In the genomic region with DNA sequence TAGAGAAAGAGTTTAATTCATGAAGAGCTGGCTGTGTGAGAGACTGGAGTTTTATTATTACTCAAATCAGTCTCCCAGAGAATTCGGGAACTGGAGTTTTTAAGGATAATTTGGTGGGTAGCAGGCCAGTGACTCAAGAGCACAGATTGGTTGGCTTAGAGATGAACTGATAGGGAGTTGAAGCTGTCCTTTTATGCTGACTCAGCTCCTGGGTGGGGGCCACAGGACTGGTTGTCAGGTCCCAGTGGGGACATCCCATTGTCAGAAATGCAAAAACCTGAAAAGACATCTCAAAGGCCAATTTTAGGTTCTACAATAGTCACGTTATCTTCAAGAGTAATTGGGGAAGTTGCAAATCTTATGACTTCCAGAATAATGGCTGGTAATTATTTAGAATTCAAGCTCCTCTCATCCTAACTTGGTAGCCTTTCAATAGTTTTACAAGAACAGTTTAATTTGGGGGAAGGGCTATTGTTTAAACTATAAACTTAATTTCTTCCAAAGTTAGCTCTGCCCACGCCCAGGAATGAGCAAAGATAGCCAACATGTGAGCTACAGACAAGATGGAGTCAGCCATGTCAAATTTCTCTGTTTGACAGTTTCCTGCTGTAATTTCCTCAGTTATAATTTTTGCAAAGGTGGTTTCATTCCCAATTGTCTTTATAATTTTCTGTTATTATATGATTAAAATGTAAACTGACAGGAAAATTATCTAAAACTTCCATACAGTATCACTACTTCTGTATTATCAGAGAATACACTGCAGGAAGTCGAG, we compare ENCODE assay signal across 25 cellular contexts.
DNase-seq lines count a peak whose midpoint lies in the region; ATAC-seq, FAIRE-seq and TF ChIP-seq lines count a peak whose summit lies in the region.
"Had no signal": no experiment of that assay in that cellular context is flagged by ENCODE, and none has a peak within 500 bp of the region (broad histone marks: within the 10 kb centered on the region; RNA-seq: fewer than 3 reads in every experiment).

No MANE protein-coding gene starts in this region.

- POLR2A ChIA-PET in IMR-90 (lab: Charles Lee; ENCODE audit: unreplicated experiment): no interaction called here
- POLR2A ChIA-PET in K562 (lab: Yijun Ruan, JAX): no interaction called here
- POLR2A ChIA-PET in activated CD4-positive, alpha-beta T cell treated with anti-CD3 and anti-CD28 coated beads, Interleukin-2, amount 10 ng/mL, durations not matched to agents 7 days and 5 days (lab: Charles Lee): no interaction called here

- dilution Hi-C loops in IMR-90 (cut with HindIII; ENCODE audit: low sequenced_read_pairs, unreplicated experiment): no loop called here

- H3K27me3 Mint-ChIP-seq in activated T-cell treated with anti-CD3 and anti-CD28 coated beads, Interleukin-2, amount 50 U/mL, for 72 hours (ENCODE audit: low read depth): no peaks in the 10 kb centered on the region
- no peaks in the 10 kb centered on the region for H3K27me3 Mint-ChIP-seq in activated CD4-positive, alpha-beta T cell treated with anti-CD3 and anti-CD28 coated beads, Interleukin-2, amount 10 ng/mL, durations not matched to agents 7 days and 5 days
- H3K27me3 Mint-ChIP-seq: CD4-positive, alpha-beta T cell; CD8-positive, alpha-beta memory T cell had no signal

- no peak overlapping the region for H3K18ac ChIP-seq in IMR-90 (ENCODE audit: low read depth, low read length)

- H3K4ac ChIP-seq in IMR-90 (ENCODE audit: low read depth, low read length): no peak overlapping the region

- peaks cover 6 to 7% of the 10 kb centered on the region in 2 donors for H3K36me3 Mint-ChIP-seq in activated T-cell treated with anti-CD3 and anti-CD28 coated beads, Interleukin-2, amount 50 U/mL, for 72 hours (ENCODE audit: insufficient read depth in 2 of 2)
- peaks cover 44% of the 10 kb centered on the region for H3K36me3 Mint-ChIP-seq in activated CD4-positive, alpha-beta T cell treated with anti-CD3 and anti-CD28 coated beads, Interleukin-2, amount 10 ng/mL, durations not matched to agents 7 days and 5 days (ENCODE audit: low read depth)
- H3K36me3 Mint-ChIP-seq: CD14-positive monocyte had no signal

- H3K4me3 ChIP-seq in IMR-90 (ENCODE audit: insufficient read depth, low read depth, low read length): no peak overlapping the region
- no peak overlapping the region for H3K4me3 ChIP-seq in K562
- H3K4me3 ChIP-seq in testis: no peak overlapping the region
- H3K4me3 ChIP-seq: BLaER1 treated with 17β-estradiol and CSF1 and Interleukin-3, amounts not matched to agents 10 nM and 100 nM; GM23338; HAP-1 had no signal

- no peak overlapping the region for H2BK15ac ChIP-seq in IMR-90 (ENCODE audit: low read depth, low read length)

- no TSS peak for BruUV-seq in IMR-90 (replicated peaks; lab: Mats Ljungman, UMichigan)
- no TSS peak for BruUV-seq in K562 (replicated peaks; lab: Mats Ljungman, UMichigan)

- H2AK5ac ChIP-seq in IMR-90 (ENCODE audit: low read depth, low read length): no peak overlapping the region

- no peak for TF ChIP-seq RAD21 in IMR-90 (IDR thresholded peaks at IDR 0.05; ENCODE audit: low read length)
- TF ChIP-seq RAD21 in K562 (CRISPR knock-in tag; conservative IDR thresholded peaks at IDR 0.05 in 1 of 2, IDR thresholded peaks at IDR 0.05 in 1 of 2): no peak

- H2BK20ac ChIP-seq in IMR-90 (ENCODE audit: low read depth, low read length): no peak overlapping the region

- no peak for DNase-seq in activated T-cell treated with anti-CD3 and anti-CD28 coated beads, Interleukin-2, amount 50 U/mL, for 72 hours
- DNase-seq in activated T-cell treated with anti-CD3 and anti-CD28 coated beads for 4 hours (no peak), IMR-90 (no peak), K562 (ENCODE audit: extremely low read depth in 1 of 4, low spot score in 3 of 4) (no peak), testis (no peak), D721Med (ENCODE audit: insufficient read length, low spot score) (no peak)
- no peak for DNase-seq in activated CD4-positive, alpha-beta T cell treated with anti-CD3 and anti-CD28 coated beads, Interleukin-2, amount 10 ng/mL, durations not matched to agents 7 days and 5 days
- DNase-seq: ACHN; AML-193; BE2C; CD4-positive, alpha-beta T cell; CD8-positive, alpha-beta memory T cell; DMS53; DMS79 treated with DMSO at 0.1 percent for 48 hours; HFFc6 had no signal

- no peak overlapping the region for H4K91ac ChIP-seq in IMR-90 (ENCODE audit: insufficient read depth, low read depth, low read length)

- H2BK5ac ChIP-seq in IMR-90 (ENCODE audit: low read depth, low read length, poor library complexity, severe bottlenecking): no peak overlapping the region

- CTCF ChIA-PET in IMR-90 (lab: Yijun Ruan, JAX): no interaction called here
- CTCF ChIA-PET in K562 (lab: Yijun Ruan, JAX; ENCODE audit: low intra/inter-chr PET ratio): no interaction called here
- CTCF ChIA-PET in activated CD4-positive, alpha-beta T cell treated with anti-CD3 and anti-CD28 coated beads, Interleukin-2, amount 10 ng/mL, durations not matched to agents 7 days and 5 days (lab: Charles Lee): interaction anchor here (0.6 to 1.8 kb wide), 6 partner anchors 9 to 561 kb away, joined by 3 to 7 read pairs (median 4); a partner anchor contains a TSS

- H3K79me2 ChIP-seq in K562 (ENCODE audit: control insufficient read depth, insufficient read depth, low read length): no peaks in the 10 kb centered on the region

- no peaks in the 10 kb centered on the region for H3K79me1 ChIP-seq in IMR-90 (ENCODE audit: low read depth in 1 of 2, low read length in 2 of 2)

- H3K23ac ChIP-seq in IMR-90 (ENCODE audit: low read depth, low read length): no peak overlapping the region

- no peaks in the 10 kb centered on the region for H3K9me3 ChIP-seq in IMR-90 (ENCODE audit: control insufficient read depth, insufficient read depth, low read length)
- no peaks in the 10 kb centered on the region; the same call in none of the 2 replicates for H3K9me3 ChIP-seq in K562 (replicated peaks; ENCODE audit: control insufficient read depth, insufficient read depth, low read depth, low read length)
- no peaks in the 10 kb centered on the region for H3K9me3 ChIP-seq in testis
- H3K9me3 ChIP-seq: BE2C, HAP-1 had no signal

- peaks cover 15% of the 10 kb centered on the region for H3K4me1 Mint-ChIP-seq in activated T-cell treated with anti-CD3 and anti-CD28 coated beads, Interleukin-2, amount 50 U/mL, for 72 hours (ENCODE audit: low read depth)
- peaks cover 10% of the 10 kb centered on the region for H3K4me1 Mint-ChIP-seq in activated CD4-positive, alpha-beta T cell treated with anti-CD3 and anti-CD28 coated beads, Interleukin-2, amount 10 ng/mL, durations not matched to agents 7 days and 5 days
- H3K4me1 Mint-ChIP-seq: GM23338 had no signal

- H3K27me3 ChIP-seq in IMR-90 (ENCODE audit: control insufficient read depth, insufficient read depth, low read length) (no peaks in the 10 kb centered on the region), K562 (ENCODE audit: control insufficient read depth in 2 of 2, insufficient read depth in 2 of 2, low read length in 2 of 2) (no peaks in the 10 kb centered on the region), testis (no peaks in the 10 kb centered on the region)
- H3K27me3 ChIP-seq: BE2C; BLaER1 treated with 17β-estradiol and CSF1 and Interleukin-3, amounts not matched to agents 10 nM and 100 nM had no signal

- no peak overlapping the region for H3K56ac ChIP-seq in IMR-90 (ENCODE audit: extremely low read depth, insufficient read depth, low read length)

- H2AFZ ChIP-seq in IMR-90 (replicated peaks; ENCODE audit: low read length, poor library complexity) (no peak overlapping the region), K562 (ENCODE audit: low read depth, low read length) (peak overlapping the region; percentile 72; the same call in 1 of the 2 replicates)
- H2AFZ ChIP-seq: GM23338 had no signal

- H3K9me1 ChIP-seq in IMR-90 (ENCODE audit: insufficient read depth, low read length) (no peaks in the 10 kb centered on the region; the same call in 1 of the 2 replicates), K562 (ENCODE audit: control insufficient read depth, insufficient read depth, low read length) (no peaks in the 10 kb centered on the region)

- intact Hi-C loops in IMR-90 (cut with micrococcal nuclease) (no loop called here), K562 (cut with micrococcal nuclease) (no loop called here), testis (cut with DNase I; ENCODE audit: low total_unique reads) (no loop called here)

- no peak overlapping the region for H2AK9ac ChIP-seq in IMR-90 (replicated peaks; ENCODE audit: low read depth, low read length, poor library complexity)

- H3K27ac ChIP-seq in IMR-90 (ENCODE audit: insufficient read depth, low read length): no peak overlapping the region
- H3K27ac ChIP-seq in K562 (ENCODE audit: extremely low read depth, low read depth, low read length): no peak overlapping the region
- peak overlapping the region; percentile 46 to 58 for H3K27ac ChIP-seq in testis
- H3K27ac ChIP-seq: 22Rv1; BLaER1 treated with 17β-estradiol and CSF1 and Interleukin-3, amounts not matched to agents 10 nM and 100 nM had no signal

- H3K9ac ChIP-seq in IMR-90 (ENCODE audit: low read depth, low read length) (no peak overlapping the region), K562 (ENCODE audit: insufficient read depth in 1 of 2, low read depth in 2 of 2, low read length in 2 of 2) (no peak overlapping the region)
- H3K9ac ChIP-seq: BLaER1 treated with 17β-estradiol and CSF1 and Interleukin-3, amounts not matched to agents 10 nM and 100 nM had no signal

- H3K4me3 Mint-ChIP-seq in activated T-cell treated with anti-CD3 and anti-CD28 coated beads, Interleukin-2, amount 50 U/mL, for 72 hours: no peak overlapping the region
- H3K4me3 Mint-ChIP-seq in activated CD4-positive, alpha-beta T cell treated with anti-CD3 and anti-CD28 coated beads, Interleukin-2, amount 10 ng/mL, durations not matched to agents 7 days and 5 days: no peak overlapping the region
- H3K4me3 Mint-ChIP-seq: CD14-positive monocyte; CD4-positive, alpha-beta T cell; CD8-positive, alpha-beta memory T cell; GM23338; HFFc6 had no signal

- in situ Hi-C loops in IMR-90 (cut with MboI; ENCODE audit: low sequenced_read_pairs): loop anchor here (25.0 kb wide), 1 partner anchor 555 kb away; a partner anchor contains a TSS
- in situ Hi-C loops in K562 (cut with MboI): no loop called here

- WGBS in IMR-90 (ENCODE audit: extremely low coverage in 2 of 2, insufficient read length in 1 of 2), 2 experiments: no CpG with 5 or more reads among the region's 4 CpGs
- WGBS in K562 (ENCODE audit: insufficient coverage, low coverage, missing lambda C conversion rate): 78% methylated on average over 3 of the region's 4 CpGs
- 71 to 81% methylated on average over 4 of the region's 4 CpGs for WGBS in testis, 2 donors

- no peak overlapping the region for H4K8ac ChIP-seq in IMR-90 (ENCODE audit: low read depth in 2 of 2, low read length in 2 of 2)

- H3K4me1 ChIP-seq in IMR-90 (ENCODE audit: control insufficient read depth, insufficient read depth, low read length) (0 out of 2 replicates have a peak, but pooled peaks cover 2% of the 10 kb centered on the region), K562 (replicated peaks in 1 of 2; ENCODE audit: control insufficient read depth in 2 of 2, insufficient read depth in 2 of 2, low read length in 2 of 2) (peaks cover 4 to 10% of the 10 kb centered on the region in 2 experiments; a peak in 4 of 5 replicates), testis (peaks cover 6% of the 10 kb centered on the region)
- H3K4me1 ChIP-seq: BE2C, HAP-1 had no signal

- no peak overlapping the region for H4K5ac ChIP-seq in IMR-90 (ENCODE audit: low read depth, low read length)

- no peak for ATAC-seq in activated T-cell treated with anti-CD3 and anti-CD28 coated beads, Interleukin-2, amount 50 U/mL, for 72 hours (replicated peaks in 1 of 2)
- ATAC-seq in IMR-90 (ENCODE audit: low read depth) (no peak), K562 (no peak), GM19023 (IDR thresholded peaks at IDR 0.05; ENCODE audit: unreplicated experiment) (no peak)
- ATAC-seq: GM23338 had no signal

- no peaks in the 10 kb centered on the region for H3K36me3 ChIP-seq in IMR-90 (ENCODE audit: control insufficient read depth, insufficient read depth, low read length)
- no peaks in the 10 kb centered on the region for H3K36me3 ChIP-seq in K562 (ENCODE audit: control insufficient read depth, insufficient read depth, low read length)
- H3K36me3 ChIP-seq in testis (ENCODE audit: low read depth, missing control alignments): no peaks in the 10 kb centered on the region
- H3K36me3 ChIP-seq: BE2C; BLaER1 treated with 17β-estradiol and CSF1 and Interleukin-3, amounts not matched to agents 10 nM and 100 nM; HAP-1 had no signal

- TF ChIP-seq CTCF in IMR-90 (conservative IDR thresholded peaks at IDR 0.05; ENCODE audit: low read depth, low read length): no peak
- no peak for TF ChIP-seq CTCF in K562 (IDR thresholded peaks at IDR 0.05 in 2 of 3, conservative IDR thresholded peaks at IDR 0.05 in 1 of 3; ENCODE audit: insufficient read depth in 2 of 3, low read depth in 1 of 3, low read length in 3 of 3)
- TF ChIP-seq CTCF in testis (IDR thresholded peaks at IDR 0.05): no peak
- TF ChIP-seq CTCF in D721Med (IDR thresholded peaks at IDR 0.05; ENCODE audit: insufficient read depth, missing control alignments): no peak

- TF ChIP-seq POLR2A in IMR-90 (IDR thresholded peaks at IDR 0.05; ENCODE audit: low read depth, low read length): no peak
- no peak for TF ChIP-seq POLR2A in K562 (conservative IDR thresholded peaks at IDR 0.05)
- no peak for TF ChIP-seq POLR2A in testis (IDR thresholded peaks at IDR 0.05)

- H3K27ac Mint-ChIP-seq in activated T-cell treated with anti-CD3 and anti-CD28 coated beads, Interleukin-2, amount 50 U/mL, for 72 hours: peak overlapping the region; percentile 12
- H3K27ac Mint-ChIP-seq in activated CD4-positive, alpha-beta T cell treated with anti-CD3 and anti-CD28 coated beads, Interleukin-2, amount 10 ng/mL, durations not matched to agents 7 days and 5 days: no peak overlapping the region
- H3K27ac Mint-ChIP-seq: CD4-positive, alpha-beta T cell; GM23338; HFFc6 had no signal

- FAIRE-seq in K562 (lab: Jason Lieb, UNC) (no peak), D721Med (lab: Jason Lieb, UNC) (no peak)
- FAIRE-seq: A204.1, G401.6, GM12892, H54 had no signal

- H2BK120ac ChIP-seq in IMR-90 (ENCODE audit: low read depth, low read length): no peak overlapping the region

- H4K20me1 ChIP-seq in IMR-90 (ENCODE audit: insufficient read depth, low read length) (no peaks in the 10 kb centered on the region), K562 (replicated peaks; ENCODE audit: control insufficient read depth, insufficient read depth, low read length) (no peaks in the 10 kb centered on the region)
- H4K20me1 ChIP-seq: BLaER1 treated with 17β-estradiol and CSF1 and Interleukin-3, amounts not matched to agents 10 nM and 100 nM had no signal

- H3K4me2 ChIP-seq in IMR-90 (ENCODE audit: low read depth, low read length) (no peak overlapping the region), K562 (ENCODE audit: insufficient read depth, low read length) (no peak overlapping the region)
- H3K4me2 ChIP-seq: GM23338 had no signal

- no peak for TF ChIP-seq EP300 in K562 (IDR thresholded peaks at IDR 0.05; ENCODE audit: low read length)

- peaks cover 5 to 8% of the 10 kb centered on the region in 2 donors for H3K9me3 Mint-ChIP-seq in activated T-cell treated with anti-CD3 and anti-CD28 coated beads, Interleukin-2, amount 50 U/mL, for 72 hours
- peaks cover 40% of the 10 kb centered on the region for H3K9me3 Mint-ChIP-seq in activated CD4-positive, alpha-beta T cell treated with anti-CD3 and anti-CD28 coated beads, Interleukin-2, amount 10 ng/mL, durations not matched to agents 7 days and 5 days
- H3K9me3 Mint-ChIP-seq: CD4-positive, alpha-beta T cell; HFFc6 had no signal

- H3K14ac ChIP-seq in IMR-90 (replicated peaks; ENCODE audit: low read depth, low read length): no peak overlapping the region

Comparison
In these comparisons a context has a peak if more than half of its experiments do, and no peak if none do; other contexts are left out.
1. H3K27ac ChIP-seq: peak in testis (2 of 2); none in IMR-90 (single experiment) and K562 (single experiment).